Comparison of ENCODE assay signal across 18 cellular contexts in genomic region chr4:140344111-140344510, GRCh38. TPM values are rescaled to one million over a fixed set of nuclear protein-coding genes. Genes with fewer than 3 reads are reported as not detected.
DNase-seq lines count a peak whose midpoint lies in the region; ATAC-seq, FAIRE-seq and TF ChIP-seq lines count a peak whose summit lies in the region.
"Had no signal": no experiment of that assay in that cellular context is flagged by ENCODE, and none has a peak within 500 bp of the region (broad histone marks: within the 10 kb centered on the region; RNA-seq: fewer than 3 reads in every experiment).

No MANE protein-coding gene starts in this region.

- TF ChIP-seq CTCF in 22Rv1 (IDR thresholded peaks at IDR 0.05) = no peak
- no peak for TF ChIP-seq CTCF in astrocyte (IDR thresholded peaks at IDR 0.05; ENCODE audit: insufficient read depth, low read depth, low read length)
- TF ChIP-seq CTCF in osteoblast (IDR thresholded peaks at IDR 0.05; ENCODE audit: extremely low read depth, low read depth, low read length) = no peak
- no peak for TF ChIP-seq CTCF in sigmoid colon (IDR thresholded peaks at IDR 0.05)

- no peaks in the 10 kb centered on the region for H3K27me3 ChIP-seq in astrocyte (ENCODE audit: insufficient read depth, low read length)
- no peaks in the 10 kb centered on the region; the same call in 1 of the 2 replicates for H3K27me3 ChIP-seq in iPS-20b (ENCODE audit: insufficient read depth, low read length)
- H3K27me3 ChIP-seq in osteoblast (ENCODE audit: insufficient read depth, low read length) = peaks cover 11% of the 10 kb centered on the region
- no peaks in the 10 kb centered on the region for H3K27me3 ChIP-seq in sigmoid colon
- no peaks in the 10 kb centered on the region for H3K27me3 ChIP-seq in mesendoderm (ENCODE audit: insufficient read depth, low read length, poor library complexity)
- H3K27me3 ChIP-seq: Peyer's patch, tibial nerve had no signal

- H3K56ac ChIP-seq in mesendoderm (ENCODE audit: low read length) = no peak overlapping the region

- H3K27ac Mint-ChIP-seq in astrocyte (ENCODE audit: unreplicated experiment) = no peak overlapping the region

- H3K27ac ChIP-seq in 22Rv1 (peak overlapping the region; percentile 67; the same call in 1 of the 2 replicates), astrocyte (ENCODE audit: low read depth, low read length) (no peak overlapping the region), iPS-20b (ENCODE audit: low read length) (no peak overlapping the region), osteoblast (ENCODE audit: low read depth, low read length) (no peak overlapping the region), sigmoid colon (no peak overlapping the region), mesendoderm (ENCODE audit: low read depth, low read length) (no peak overlapping the region)
- H3K27ac ChIP-seq: KMS-11, tibial nerve had no signal

- H3K4ac ChIP-seq in mesendoderm (ENCODE audit: low read depth, low read length) = no peak overlapping the region

- H2BK15ac ChIP-seq in mesendoderm (replicated peaks; ENCODE audit: low read depth) = no peak overlapping the region

- H3K9me3 ChIP-seq in astrocyte (ENCODE audit: insufficient read depth, low read depth, low read length) = no peaks in the 10 kb centered on the region
- no peaks in the 10 kb centered on the region for H3K9me3 ChIP-seq in iPS-20b (ENCODE audit: insufficient read depth, low read depth, low read length)
- H3K9me3 ChIP-seq in osteoblast (ENCODE audit: low read depth, low read length) = no peaks in the 10 kb centered on the region
- no peaks in the 10 kb centered on the region for H3K9me3 ChIP-seq in sigmoid colon
- H3K9me3 ChIP-seq: Peyer's patch, tibial nerve had no signal

- H2AK5ac ChIP-seq in mesendoderm (ENCODE audit: low read length) = no peak overlapping the region

- H3K36me3 ChIP-seq in astrocyte (ENCODE audit: insufficient read depth, low read length) (no peaks in the 10 kb centered on the region), iPS-20b (ENCODE audit: insufficient read depth, low read depth, low read length) (no peaks in the 10 kb centered on the region), osteoblast (ENCODE audit: insufficient read depth, low read length) (no peaks in the 10 kb centered on the region), sigmoid colon (no peaks in the 10 kb centered on the region), mesendoderm (ENCODE audit: control insufficient read depth, insufficient read depth, low read length) (no peaks in the 10 kb centered on the region)
- H3K36me3 ChIP-seq: Peyer's patch, tibial nerve had no signal

- H4K8ac ChIP-seq in mesendoderm (ENCODE audit: low read depth, low read length) = no peak overlapping the region

- ATAC-seq in GM21529 (IDR thresholded peaks at IDR 0.05; ENCODE audit: unreplicated experiment) = no peak

- peaks cover 2% of the 10 kb centered on the region for H3K9me3 Mint-ChIP-seq in astrocyte (ENCODE audit: unreplicated experiment)

- H2AFZ ChIP-seq in astrocyte (ENCODE audit: low read depth, low read length) = peak overlapping the region; percentile 57
- peak overlapping the region; percentile 64 for H2AFZ ChIP-seq in osteoblast (ENCODE audit: low read length)

- peak overlapping the region; percentile 50 for H3K4me2 ChIP-seq in astrocyte (ENCODE audit: low read length)
- peak overlapping the region; percentile 42 for H3K4me2 ChIP-seq in osteoblast (ENCODE audit: insufficient read depth, low read length)
- no peak overlapping the region for H3K4me2 ChIP-seq in mesendoderm (ENCODE audit: low read length)
- H3K4me2 ChIP-seq: KMS-11 had no signal

- DNase-seq in astrocyte (ENCODE audit: low read depth) (peak; percentile 40), osteoblast (ENCODE audit: insufficient read length, low spot score, missing footprints) (peak; percentile 8), NCI-H1694 treated with DMSO at 0.1 percent for 48 hours (lab: John Stamatoyannopoulos, UW) (no peak), sigmoid colon (no peak), mesendoderm (no peak)
- DNase-seq: activated CD4-positive, alpha-beta T cell treated with anti-CD3 and anti-CD28 coated beads for 48 hours; activated CD8-positive, alpha-beta memory T cell treated with anti-CD3 and anti-CD28 coated beads, Interleukin-2, amount 50 U/mL, for 4 hours; activated naive CD4-positive, alpha-beta T cell; DND-41; NCI-H2171; NCI-H82; Peyer's patch; stimulated activated CD4-positive, alpha-beta T cell treated with anti-CD3 and anti-CD28 coated beads, Interleukin-4, amount 100 ng/mL, for 4 hours had no signal

- H4K5ac ChIP-seq in mesendoderm (ENCODE audit: low read length) = no peak overlapping the region

- H2BK120ac ChIP-seq in mesendoderm (ENCODE audit: low read depth, low read length) = no peak overlapping the region

- no peaks in the 10 kb centered on the region for H3K4me1 ChIP-seq in astrocyte (ENCODE audit: insufficient read depth, low read length)
- H3K4me1 ChIP-seq in iPS-20b (ENCODE audit: insufficient read depth, low read length) = peaks cover 16% of the 10 kb centered on the region; the same call in 1 of the 2 replicates
- no peaks in the 10 kb centered on the region for H3K4me1 ChIP-seq in osteoblast (ENCODE audit: insufficient read depth, low read length)
- H3K4me1 ChIP-seq in sigmoid colon = no peaks in the 10 kb centered on the region
- peaks cover 3% of the 10 kb centered on the region for H3K4me1 ChIP-seq in mesendoderm (ENCODE audit: control insufficient read depth, low read depth, low read length)

- no peak overlapping the region for H3K23ac ChIP-seq in mesendoderm (ENCODE audit: low read length)

- 89 to 90% methylated on average over 3 of the region's 3 CpGs for WGBS in sigmoid colon, 2 donors
- no CpG with 5 or more reads among the region's 3 CpGs for WGBS in mesendoderm (ENCODE audit: extremely low coverage, insufficient coverage, low lambda C conversion rate)

- H3K4me1 Mint-ChIP-seq in astrocyte (ENCODE audit: low read depth, unreplicated experiment) = peaks cover 2% of the 10 kb centered on the region

- TF ChIP-seq POLR2A in sigmoid colon (IDR thresholded peaks at IDR 0.05) = no peak

- H3K27me3 Mint-ChIP-seq in astrocyte (ENCODE audit: low read depth, unreplicated experiment) = peaks cover 3% of the 10 kb centered on the region

- H3K4me3 Mint-ChIP-seq in astrocyte (ENCODE audit: unreplicated experiment) = no peak overlapping the region

- H2BK5ac ChIP-seq in mesendoderm (ENCODE audit: low read length) = no peak overlapping the region

- H3K4me3 ChIP-seq in astrocyte (ENCODE audit: insufficient read depth, low read depth, low read length) (no peak overlapping the region), iPS-20b (ENCODE audit: low read length) (no peak overlapping the region), osteoblast (ENCODE audit: insufficient read depth, low read length) (no peak overlapping the region), sigmoid colon (no peak overlapping the region), mesendoderm (ENCODE audit: low read length) (no peak overlapping the region)
- H3K4me3 ChIP-seq: tibial nerve had no signal

- no peak overlapping the region for H3K18ac ChIP-seq in mesendoderm (ENCODE audit: low read length)

- no peak for TF ChIP-seq EP300 in sigmoid colon (IDR thresholded peaks at IDR 0.05)

- intact Hi-C loops in sigmoid colon (cut with DNase I) = no loop called here

- FAIRE-seq in astrocyte (lab: Jason Lieb, UNC) = no peak

- no peaks in the 10 kb centered on the region for H4K20me1 ChIP-seq in astrocyte (ENCODE audit: insufficient read depth, low read length)
- no peaks in the 10 kb centered on the region for H4K20me1 ChIP-seq in osteoblast (ENCODE audit: insufficient read depth, low read length)

- H3K9ac ChIP-seq in astrocyte (ENCODE audit: low read length) (no peak overlapping the region), iPS-20b (ENCODE audit: low read depth, low read length) (peak overlapping the region; percentile 34; the same call in 1 of the 2 replicates), mesendoderm (ENCODE audit: low read length) (no peak overlapping the region)
- H3K9ac ChIP-seq: KMS-11 had no signal

- no peaks in the 10 kb centered on the region for H3K36me3 Mint-ChIP-seq in astrocyte (ENCODE audit: low read depth, unreplicated experiment)

- no peaks in the 10 kb centered on the region for H3K79me1 ChIP-seq in mesendoderm (ENCODE audit: low read length)

- H3K79me2 ChIP-seq in astrocyte (ENCODE audit: insufficient read depth, low read length) (no peaks in the 10 kb centered on the region), osteoblast (ENCODE audit: insufficient read depth, low read length) (no peaks in the 10 kb centered on the region), mesendoderm (ENCODE audit: control insufficient read depth, insufficient read depth, low read length) (no peaks in the 10 kb centered on the region)

RNA-seq across cellular contexts. Expression of gene SCOC, which starts 29.3 kb away (rescaled TPM):
- 59.1 and 60.8 TPM in 2 replicates for total RNA-seq in astrocyte
- 52.5 and 57.9 TPM in 2 replicates for total RNA-seq in osteoblast
- total RNA-seq in sigmoid colon = 10 to 100 TPM; 55.9 to 74.2 (median 65.5) TPM
- 100 to 1,000 TPM in 1 of 3 donors, 10 to 100 TPM in 2; 51.8 to 159 (median 98.5) TPM for polyA plus RNA-seq in sigmoid colon
- 31.3 TPM for polyA plus RNA-seq in mesendoderm (2013, experiment 1 of 2)
- 31.6 TPM for polyA plus RNA-seq in mesendoderm (2013, experiment 2 of 2)

Comparison
In these comparisons a context has a peak if more than half of its experiments do, and no peak if none do; other contexts are left out.
1. DNase-seq: peak in astrocyte (single experiment) and osteoblast (single experiment); none in NCI-H1694 treated with DMSO at 0.1 percent for 48 hours (single experiment), sigmoid colon (single experiment) and mesendoderm (single experiment).